Comparison of ENCODE assay signal across 8 cellular contexts in the genomic region with DNA sequence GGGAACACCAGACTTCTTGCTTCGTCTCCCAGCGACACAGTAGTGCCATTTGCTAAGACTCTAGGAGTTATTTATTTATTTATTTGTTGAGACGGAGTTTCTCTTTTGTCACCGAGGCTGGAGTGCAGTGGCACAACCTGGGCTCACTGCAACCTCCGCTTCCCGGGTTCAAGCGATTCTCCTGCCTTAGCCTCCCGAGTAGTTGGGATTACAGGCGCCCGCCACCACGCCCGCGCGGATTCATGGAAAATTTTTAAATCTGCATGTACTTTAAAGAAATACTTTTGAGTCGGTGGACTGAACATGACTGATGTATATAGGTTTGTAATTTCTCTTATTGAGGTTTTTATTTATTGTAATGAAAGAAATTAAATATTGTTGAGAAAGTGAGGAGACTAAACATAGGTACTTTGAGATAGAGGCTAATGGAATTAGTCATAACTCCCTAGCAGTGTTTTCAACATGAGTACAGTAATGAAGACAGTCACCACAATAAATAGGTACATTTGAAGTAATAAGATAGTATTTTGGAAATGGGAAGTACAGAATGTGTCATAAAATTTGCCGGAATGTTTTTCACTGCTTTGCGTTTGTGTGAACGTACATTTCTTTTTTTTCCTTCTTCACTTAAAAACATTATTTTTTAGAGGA. TPM values are rescaled to one million over a fixed set of nuclear protein-coding genes. Genes with fewer than 3 reads are reported as not detected.
DNase-seq lines count a peak whose midpoint lies in the region; ATAC-seq and TF ChIP-seq lines count a peak whose summit lies in the region.

No MANE protein-coding gene starts in this region.

- H3K27me3 ChIP-seq in iPS-15b (ENCODE audit: control insufficient read depth, insufficient read depth, low read length) (no peaks in the 10 kb centered on the region), stomach (peaks cover 0 to 1% (median 0%) of the 10 kb centered on the region in 3 donors)

- CTCF ChIA-PET in activated CD8-positive, alpha-beta T cell treated with anti-CD3 and anti-CD28 coated beads for 36 hours (lab: Charles Lee) = interaction anchor here (0.7 to 1.1 kb wide), 2 partner anchors 15 to 24 kb away, joined by 3 read pairs; no protein-coding TSS in a partner anchor

- 46 to 56% (median 49%) methylated on average over 18 of the region's 18 CpGs for WGBS in stomach, 5 donors

- H3K36me3 ChIP-seq in iPS-15b (ENCODE audit: control insufficient read depth, insufficient read depth, low read length) (no peaks in the 10 kb centered on the region), stomach (no peaks in the 10 kb centered on the region)

- peak overlapping the region; percentile 95 for H3K27ac Mint-ChIP-seq in activated CD8-positive, alpha-beta T cell treated with anti-CD3 and anti-CD28 coated beads for 36 hours

- H3K9ac ChIP-seq in iPS-15b (ENCODE audit: low read depth, low read length) = no peak overlapping the region

- H3K4me3 ChIP-seq in iPS-15b (ENCODE audit: low read depth, low read length) = peak overlapping the region; percentile 93
- H3K4me3 ChIP-seq in stomach = peak overlapping the region; percentile 57 to 86 (median 73)

- intact Hi-C loops in activated CD8-positive, alpha-beta T cell treated with anti-CD3 and anti-CD28 coated beads for 36 hours (cut with micrococcal nuclease) = no loop called here
- intact Hi-C loops in stomach (cut with DNase I; ENCODE audit: low total_unique reads) = no loop called here

- peak overlapping the region; percentile 94 for H3K4me3 Mint-ChIP-seq in activated CD8-positive, alpha-beta T cell treated with anti-CD3 and anti-CD28 coated beads for 36 hours

- H3K27ac ChIP-seq in stomach = peak overlapping the region in 4 of 5 donors; percentile 88 to 92 (median 90)

- H3K9me3 ChIP-seq in iPS-15b (ENCODE audit: control insufficient read depth, insufficient read depth, low read length) (no peaks in the 10 kb centered on the region), stomach (no peaks in the 10 kb centered on the region)

- no peak for ATAC-seq in activated CD8-positive, alpha-beta T cell treated with anti-CD3 and anti-CD28 coated beads for 36 hours
- no peak for ATAC-seq in HG02870 (IDR thresholded peaks at IDR 0.05; ENCODE audit: unreplicated experiment)

- DNase-seq in NOMO-1 treated with DMSO at 0.1 percent for 48 hours (lab: John Stamatoyannopoulos, UW; ENCODE audit: unreplicated experiment) (peak; percentile 5), NOMO-1 treated with dmso at 0.1 percent for 144 hours (lab: John Stamatoyannopoulos, UW; ENCODE audit: unreplicated experiment) (no peak), stomach (no peak), NCI-H2196 treated with DMSO at 0.1 percent for 48 hours (lab: John Stamatoyannopoulos, UW; ENCODE audit: unreplicated experiment) (no peak)
- DNase-seq in activated CD8-positive, alpha-beta T cell treated with anti-CD3 and anti-CD28 coated beads for 36 hours = no peak
- no peak for DNase-seq in activated CD8-positive, alpha-beta memory T cell treated with anti-CD3 and anti-CD28 coated beads, Interleukin-2, amount 50 U/mL, for 48 hours

- no peaks in the 10 kb centered on the region for H3K9me3 Mint-ChIP-seq in activated CD8-positive, alpha-beta T cell treated with anti-CD3 and anti-CD28 coated beads for 36 hours

- POLR2A ChIA-PET in activated CD8-positive, alpha-beta T cell treated with anti-CD3 and anti-CD28 coated beads for 36 hours (lab: Charles Lee) = no interaction called here

- no peak for TF ChIP-seq POLR2A in stomach (IDR thresholded peaks at IDR 0.05)

- no peak for TF ChIP-seq EP300 in stomach (IDR thresholded peaks at IDR 0.05)

- H3K4me1 Mint-ChIP-seq in activated CD8-positive, alpha-beta T cell treated with anti-CD3 and anti-CD28 coated beads for 36 hours (ENCODE audit: low read depth) = peaks cover 17% of the 10 kb centered on the region

- H3K27me3 Mint-ChIP-seq in activated CD8-positive, alpha-beta T cell treated with anti-CD3 and anti-CD28 coated beads for 36 hours = peaks cover 1% of the 10 kb centered on the region

- TF ChIP-seq CTCF in activated CD8-positive, alpha-beta T cell treated with anti-CD3 and anti-CD28 coated beads for 36 hours (IDR thresholded peaks at IDR 0.05) = no peak
- TF ChIP-seq CTCF in stomach (IDR thresholded peaks at IDR 0.05) = no peak

- H3K4me1 ChIP-seq in iPS-15b (ENCODE audit: control insufficient read depth, insufficient read depth, low read length) (no peaks in the 10 kb centered on the region), stomach (peaks cover 0 to 34% (median 13%) of the 10 kb centered on the region in 4 donors)

- H3K36me3 Mint-ChIP-seq in activated CD8-positive, alpha-beta T cell treated with anti-CD3 and anti-CD28 coated beads for 36 hours (ENCODE audit: low read depth) = peaks cover 3% of the 10 kb centered on the region

RNA-seq across cellular contexts. Expression of a gene that starts 1.0 kb away (rescaled TPM):
- total RNA-seq in activated CD8-positive, alpha-beta T cell treated with anti-CD3 and anti-CD28 coated beads for 36 hours = 10 to 100 TPM; 27.3 to 30.1 TPM
- total RNA-seq in stomach = 100 to 1,000 TPM in 2 of 5 donors, 10 to 100 TPM in 3; 12.2 to 150 (median 22.4) TPM
- polyA plus RNA-seq in stomach = 10 to 100 TPM; 36.2 to 47.9 (median 38.0) TPM
